In genomic region chr6:16129623-16130243, GRCh38 we compare ENCODE assay signal across 8 cellular contexts. TPM values are rescaled to one million over a fixed set of nuclear protein-coding genes. Genes with fewer than 3 reads are reported as not detected.
DNase-seq lines count a peak whose midpoint lies in the region; ATAC-seq and TF ChIP-seq lines count a peak whose summit lies in the region.

No MANE protein-coding gene starts in this region.

- intact Hi-C loops in left lung (cut with DNase I), result no loop called here

- H3K36me3 Mint-ChIP-seq in stimulated activated effector memory CD8-positive, alpha-beta T cell treated with anti-CD3 and anti-CD28 coated beads, Interleukin-12 subunit alpha, Interleukin-12 subunit beta, amount 100 ng/mL, for 72 hours, result peaks cover 50% of the 10 kb centered on the region

- peak overlapping the region; percentile 84 for H3K9ac ChIP-seq in SU-DHL-6 (ENCODE audit: low read length)

- peaks cover 38% of the 10 kb centered on the region for H3K36me3 ChIP-seq in SU-DHL-6 (ENCODE audit: low read length)
- peaks cover 0 to 7% of the 10 kb centered on the region in 2 donors for H3K36me3 ChIP-seq in left lung

- H3K4me2 ChIP-seq in SU-DHL-6 (ENCODE audit: low read depth, low read length, poor library complexity, severe bottlenecking), result peak overlapping the region; percentile 66

- peaks cover 42% of the 10 kb centered on the region for H4K20me1 ChIP-seq in SU-DHL-6 (ENCODE audit: low read depth, low read length)

- peaks cover 31 to 52% of the 10 kb centered on the region in 2 donors for H3K4me1 ChIP-seq in left lung

- ATAC-seq in HG03175 (IDR thresholded peaks at IDR 0.05; ENCODE audit: unreplicated experiment) (peak; percentile 2), left lung (peak; percentile 2), HG02938 (IDR thresholded peaks at IDR 0.05; ENCODE audit: unreplicated experiment) (no peak)
- peak; percentile 1 for ATAC-seq in stimulated activated effector memory CD8-positive, alpha-beta T cell treated with anti-CD3 and anti-CD28 coated beads, Interleukin-12 subunit alpha, Interleukin-12 subunit beta, amount 100 ng/mL, for 72 hours

- TF ChIP-seq CTCF in SU-DHL-6 (IDR thresholded peaks at IDR 0.05; ENCODE audit: insufficient read depth, low read length, poor library complexity, severe bottlenecking) (no peak), left lung (IDR thresholded peaks at IDR 0.05) (no peak)

- H3K27me3 ChIP-seq in SU-DHL-6 (ENCODE audit: low read length) (no peaks in the 10 kb centered on the region), left lung (no peaks in the 10 kb centered on the region)

- no peaks in the 10 kb centered on the region for H3K9me3 ChIP-seq in SU-DHL-6 (ENCODE audit: insufficient read depth, low read length)
- no peaks in the 10 kb centered on the region for H3K9me3 ChIP-seq in left lung

- DNase-seq in EH (ENCODE audit: low read depth) (peak; percentile 11), cerebellum (ENCODE audit: low spot score) (peak; percentile 41), left lung (peak; percentile 43 to 84), T-helper 9 cell (no peak)
- peak; percentile 18 to 72 for DNase-seq in stimulated activated effector memory CD8-positive, alpha-beta T cell treated with anti-CD3 and anti-CD28 coated beads, Interleukin-12 subunit alpha, Interleukin-12 subunit beta, amount 100 ng/mL, for 72 hours (ENCODE audit: low spot score in 2 of 2)

- no peaks in the 10 kb centered on the region for H3K9me2 ChIP-seq in SU-DHL-6 (replicated peaks; ENCODE audit: insufficient read depth, low read length)

- H3F3A ChIP-seq in SU-DHL-6 (ENCODE audit: insufficient read depth), result peaks cover 18% of the 10 kb centered on the region

- H3K4me3 ChIP-seq in SU-DHL-6 (ENCODE audit: insufficient read depth, low read length, poor library complexity, severe bottlenecking), result peak overlapping the region; percentile 76
- peak overlapping the region; percentile 98 to 99 for H3K4me3 ChIP-seq in left lung

- peak overlapping the region; percentile 85 for H3K4me3 Mint-ChIP-seq in stimulated activated effector memory CD8-positive, alpha-beta T cell treated with anti-CD3 and anti-CD28 coated beads, Interleukin-12 subunit alpha, Interleukin-12 subunit beta, amount 100 ng/mL, for 72 hours

- peaks cover 58% of the 10 kb centered on the region for H3K79me2 ChIP-seq in SU-DHL-6 (ENCODE audit: insufficient read depth, low read length)

- no peaks in the 10 kb centered on the region for H3K9me3 Mint-ChIP-seq in stimulated activated effector memory CD8-positive, alpha-beta T cell treated with anti-CD3 and anti-CD28 coated beads, Interleukin-12 subunit alpha, Interleukin-12 subunit beta, amount 100 ng/mL, for 72 hours

- peak overlapping the region; percentile 89 for H3K27ac Mint-ChIP-seq in stimulated activated effector memory CD8-positive, alpha-beta T cell treated with anti-CD3 and anti-CD28 coated beads, Interleukin-12 subunit alpha, Interleukin-12 subunit beta, amount 100 ng/mL, for 72 hours

- peak overlapping the region; percentile 1 for H2AFZ ChIP-seq in SU-DHL-6 (ENCODE audit: low read depth, low read length, severe bottlenecking)

- H3K4me1 Mint-ChIP-seq in stimulated activated effector memory CD8-positive, alpha-beta T cell treated with anti-CD3 and anti-CD28 coated beads, Interleukin-12 subunit alpha, Interleukin-12 subunit beta, amount 100 ng/mL, for 72 hours, result peaks cover 26% of the 10 kb centered on the region

- peak overlapping the region; percentile 69 for H3K27ac ChIP-seq in SU-DHL-6 (ENCODE audit: low read depth, low read length)
- H3K27ac ChIP-seq in left lung, result peak overlapping the region; percentile 93 to 94

RNA-seq across cellular contexts. Expression of gene MYLIP, which starts 0.8 kb away (rescaled TPM):
- total RNA-seq in cerebellum, result 13.0 TPM
- total RNA-seq in left lung, result 10 to 100 TPM; 27.8 to 30.5 TPM
